29 cellular contexts compared by ENCODE assay signal in the genomic region with DNA sequence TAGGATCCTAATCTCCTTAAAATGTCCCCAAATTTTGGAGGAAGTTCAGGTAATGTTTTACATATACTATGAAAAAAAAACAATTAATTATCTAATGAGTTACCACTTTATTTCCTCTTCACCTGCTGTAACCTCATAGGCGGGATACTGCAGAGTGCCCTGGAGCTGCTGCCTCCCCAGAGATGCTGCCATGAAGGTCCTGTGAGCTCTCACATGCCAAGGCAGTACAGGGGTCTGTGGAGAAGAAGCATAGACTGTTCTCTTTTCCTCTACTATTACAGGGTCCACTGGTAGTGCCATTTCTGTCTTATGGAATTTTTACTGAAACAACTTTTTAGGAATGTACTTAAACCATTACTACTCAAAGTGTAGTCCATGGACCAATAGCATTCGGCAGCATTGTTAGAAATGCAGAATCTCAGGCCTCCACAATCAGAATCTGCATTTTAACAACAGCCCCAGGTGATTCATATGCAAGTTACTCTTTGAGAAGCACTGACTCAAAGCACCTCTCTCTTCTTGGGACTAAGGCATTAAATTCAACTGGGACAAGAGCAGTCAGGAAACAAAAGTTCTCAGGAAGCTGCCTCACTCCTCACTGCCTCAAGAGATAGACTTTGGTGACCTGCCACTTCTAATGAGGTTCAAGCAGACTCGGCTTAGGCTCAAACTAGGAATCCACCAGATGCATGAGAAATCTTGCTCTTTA.
"Had no signal": no experiment of that assay in that cellular context is flagged by ENCODE, and none has a peak within 500 bp of the region (broad histone marks: within the 10 kb centered on the region; RNA-seq: fewer than 3 reads in every experiment).

No MANE protein-coding gene starts in this region.

- H3K9me3 Mint-ChIP-seq: activated CD4-positive, alpha-beta memory T cell treated with anti-CD3 and anti-CD28 coated beads, Interleukin-2, amount 10 ng/mL, durations not matched to agents 7 days and 5 days; activated naive CD8-positive, alpha-beta T cell treated with anti-CD3 and anti-CD28 coated beads, Interleukin-2, amount 10 ng/mL, durations not matched to agents 7 days and 5 days had no signal

- ATAC-seq: activated CD8-positive, alpha-beta memory T cell treated with anti-CD3 and anti-CD28 coated beads, Interleukin-2, amount 10 ng/mL, durations not matched to agents 7 days and 5 days had no signal

- H3K4me1 ChIP-seq: ascending aorta had no signal

- H3K4me3 ChIP-seq: ascending aorta, cardiac muscle cell had no signal

- H3K27me3 ChIP-seq: ascending aorta, cardiac muscle cell had no signal

- H3K27ac Mint-ChIP-seq: activated CD4-positive, alpha-beta memory T cell treated with anti-CD3 and anti-CD28 coated beads, Interleukin-2, amount 10 ng/mL, durations not matched to agents 7 days and 5 days; activated CD8-positive, alpha-beta memory T cell treated with anti-CD3 and anti-CD28 coated beads, Interleukin-2, amount 10 ng/mL, durations not matched to agents 7 days and 5 days; activated naive CD8-positive, alpha-beta T cell treated with anti-CD3 and anti-CD28 coated beads, Interleukin-2, amount 10 ng/mL, durations not matched to agents 7 days and 5 days had no signal

- H3K27ac ChIP-seq: ascending aorta, cardiac muscle cell, VCaP had no signal

- H3K4me1 Mint-ChIP-seq: activated CD4-positive, alpha-beta memory T cell treated with anti-CD3 and anti-CD28 coated beads, Interleukin-2, amount 10 ng/mL, durations not matched to agents 7 days and 5 days; activated CD8-positive, alpha-beta memory T cell treated with anti-CD3 and anti-CD28 coated beads, Interleukin-2, amount 10 ng/mL, durations not matched to agents 7 days and 5 days; activated naive CD8-positive, alpha-beta T cell treated with anti-CD3 and anti-CD28 coated beads, Interleukin-2, amount 10 ng/mL, durations not matched to agents 7 days and 5 days had no signal

- H3K36me3 Mint-ChIP-seq: activated CD8-positive, alpha-beta memory T cell treated with anti-CD3 and anti-CD28 coated beads, Interleukin-2, amount 10 ng/mL, durations not matched to agents 7 days and 5 days; activated naive CD8-positive, alpha-beta T cell treated with anti-CD3 and anti-CD28 coated beads, Interleukin-2, amount 10 ng/mL, durations not matched to agents 7 days and 5 days had no signal

- DNase-seq: activated CD4-positive, alpha-beta memory T cell treated with anti-CD3 and anti-CD28 coated beads, Interleukin-2, amount 10 ng/mL, durations not matched to agents 7 days and 5 days; activated CD4-positive, alpha-beta T cell treated with anti-CD3 and anti-CD28 coated beads for 1 hour; activated CD4-positive, alpha-beta T cell treated with anti-CD3 and anti-CD28 coated beads for 48 hours; activated CD4-positive, CD25-positive, alpha-beta regulatory T cell; activated CD8-positive, alpha-beta memory T cell treated with anti-CD3 and anti-CD28 coated beads for 24 hours; activated CD8-positive, alpha-beta memory T cell treated with anti-CD3 and anti-CD28 coated beads, Interleukin-2, amount 10 ng/mL, durations not matched to agents 7 days and 5 days; activated CD8-positive, alpha-beta memory T cell treated with anti-CD3 and anti-CD28 coated beads, Interleukin-2, amount 50 U/mL, for 48 hours; activated effector memory CD4-positive, alpha-beta T cell treated with Interleukin-2 at 50 U/mL for 16 hours; activated naive CD4-positive, alpha-beta T cell treated with anti-CD3 and anti-CD28 coated beads, Interleukin-2, amount 50 U/mL, for 16 hours; activated naive CD8-positive, alpha-beta T cell treated with anti-CD3 and anti-CD28 coated beads, Interleukin-2, amount 10 ng/mL, durations not matched to agents 7 days and 5 days; activated T-cell treated with anti-CD3 and anti-CD28 coated beads, Interleukin-2, amount 50 U/mL, for 48 hours; amygdala; NCI-H1048; NCI-H1436 treated with DMSO at 0.1 percent for 48 hours; NCI-H1694 treated with DMSO at 0.1 percent for 48 hours; NCI-H2029; NCI-H2171; NCI-H510A; NCI-H526; NCI-H748 treated with DMSO at 0.1 percent for 48 hours; NK-92 treated with Interleukin-12 subunit alpha and Interleukin-12 subunit beta, amount 100 ng/mL, for 24 hours; Right ventricle myocardium superior; SW 1271; T-helper 1 cell; T-helper 2 cell; T-helper 9 cell had no signal

- H3K9me3 ChIP-seq: ascending aorta had no signal

- H3K27me3 Mint-ChIP-seq: activated CD4-positive, alpha-beta memory T cell treated with anti-CD3 and anti-CD28 coated beads, Interleukin-2, amount 10 ng/mL, durations not matched to agents 7 days and 5 days; activated CD8-positive, alpha-beta memory T cell treated with anti-CD3 and anti-CD28 coated beads, Interleukin-2, amount 10 ng/mL, durations not matched to agents 7 days and 5 days; activated naive CD8-positive, alpha-beta T cell treated with anti-CD3 and anti-CD28 coated beads, Interleukin-2, amount 10 ng/mL, durations not matched to agents 7 days and 5 days had no signal

- H3K36me3 ChIP-seq: ascending aorta, cardiac muscle cell had no signal

- H3K4me3 Mint-ChIP-seq: activated CD4-positive, alpha-beta memory T cell treated with anti-CD3 and anti-CD28 coated beads, Interleukin-2, amount 10 ng/mL, durations not matched to agents 7 days and 5 days; activated CD8-positive, alpha-beta memory T cell treated with anti-CD3 and anti-CD28 coated beads, Interleukin-2, amount 10 ng/mL, durations not matched to agents 7 days and 5 days; activated naive CD8-positive, alpha-beta T cell treated with anti-CD3 and anti-CD28 coated beads, Interleukin-2, amount 10 ng/mL, durations not matched to agents 7 days and 5 days had no signal
